In the genomic region with DNA sequence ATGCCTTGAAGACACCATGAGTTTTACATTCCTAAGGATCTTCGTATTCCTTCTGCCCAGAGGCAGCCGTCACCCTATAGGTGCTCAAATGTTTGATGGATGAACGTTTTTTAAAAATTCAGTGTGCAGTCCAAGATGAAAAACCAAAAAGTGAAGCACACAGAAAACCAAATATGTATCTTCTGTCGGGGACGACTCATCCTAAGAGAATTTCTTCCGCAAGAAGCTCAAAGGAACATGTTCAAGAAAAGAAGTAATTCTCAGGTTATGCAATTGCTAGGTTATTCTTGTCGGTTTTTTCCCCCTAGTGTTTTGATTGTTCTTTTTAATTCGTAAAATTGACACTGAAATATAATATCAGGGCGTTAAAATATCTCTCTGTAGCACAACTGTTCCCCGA, we compare ENCODE assay signal across 1 cellular context.
TF ChIP-seq lines count a peak whose summit lies in the region.

No MANE protein-coding gene starts in this region.

TF ChIP-seq in K562, 482 proteins besides CTCF, POLR2A, EP300 and RAD21:
- TF ChIP-seq ZNF124 (CRISPR knock-in tag; IDR thresholded peaks at IDR 0.05) (no peak), RFX1 (IDR thresholded peaks at IDR 0.05) (no peak), STAT5A (IDR thresholded peaks at IDR 0.05; ENCODE audit: borderline replicate concordance, low read length) (no peak), FOXJ2 (tag; IDR thresholded peaks at IDR 0.05) (no peak), MAZ (CRISPR knock-in tag; conservative IDR thresholded peaks at IDR 0.05 in 1 of 2, IDR thresholded peaks at IDR 0.05 in 1 of 2) (no peak), ZNF311 (CRISPR knock-in tag; IDR thresholded peaks at IDR 0.05) (no peak), BHLHE40 (IDR thresholded peaks at IDR 0.05; ENCODE audit: low read length) (no peak), OTX1 (CRISPR knock-in tag; IDR thresholded peaks at IDR 0.05) (no peak), PRPF4 (IDR thresholded peaks at IDR 0.05; ENCODE audit: insufficient read depth, low read depth, low read length, poor library complexity, severe bottlenecking) (no peak), SNRNP70 (optimal IDR thresholded peaks at IDR 0.05; ENCODE audit: low read depth, low read length) (no peak), ZFPM2 (CRISPR knock-in tag; IDR thresholded peaks at IDR 0.05) (no peak), LEF1 (IDR thresholded peaks at IDR 0.05) (no peak), NFIC (IDR thresholded peaks at IDR 0.05) (no peak), ZNF232 (CRISPR knock-in tag; IDR thresholded peaks at IDR 0.05) (no peak)
- TF ChIP-seq, protein P1, sequence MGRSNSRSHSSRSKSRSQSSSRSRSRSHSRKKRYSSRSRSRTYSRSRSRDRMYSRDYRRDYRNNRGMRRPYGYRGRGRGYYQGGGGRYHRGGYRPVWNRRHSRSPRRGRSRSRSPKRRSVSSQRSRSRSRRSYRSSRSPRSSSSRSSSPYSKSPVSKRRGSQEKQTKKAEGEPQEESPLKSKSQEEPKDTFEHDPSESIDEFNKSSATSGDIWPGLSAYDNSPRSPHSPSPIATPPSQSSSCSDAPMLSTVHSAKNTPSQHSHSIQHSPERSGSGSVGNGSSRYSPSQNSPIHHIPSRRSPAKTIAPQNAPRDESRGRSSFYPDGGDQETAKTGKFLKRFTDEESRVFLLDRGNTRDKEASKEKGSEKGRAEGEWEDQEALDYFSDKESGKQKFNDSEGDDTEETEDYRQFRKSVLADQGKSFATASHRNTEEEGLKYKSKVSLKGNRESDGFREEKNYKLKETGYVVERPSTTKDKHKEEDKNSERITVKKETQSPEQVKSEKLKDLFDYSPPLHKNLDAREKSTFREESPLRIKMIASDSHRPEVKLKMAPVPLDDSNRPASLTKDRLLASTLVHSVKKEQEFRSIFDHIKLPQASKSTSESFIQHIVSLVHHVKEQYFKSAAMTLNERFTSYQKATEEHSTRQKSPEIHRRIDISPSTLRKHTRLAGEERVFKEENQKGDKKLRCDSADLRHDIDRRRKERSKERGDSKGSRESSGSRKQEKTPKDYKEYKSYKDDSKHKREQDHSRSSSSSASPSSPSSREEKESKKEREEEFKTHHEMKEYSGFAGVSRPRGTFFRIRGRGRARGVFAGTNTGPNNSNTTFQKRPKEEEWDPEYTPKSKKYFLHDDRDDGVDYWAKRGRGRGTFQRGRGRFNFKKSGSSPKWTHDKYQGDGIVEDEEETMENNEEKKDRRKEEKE (IDR thresholded peaks at IDR 0.05; ENCODE audit: borderline replicate concordance in 1 of 2, control insufficient read depth in 1 of 2, low read depth in 2 of 2, low read length in 1 of 2): no peak
- TF ChIP-seq, protein P2, sequence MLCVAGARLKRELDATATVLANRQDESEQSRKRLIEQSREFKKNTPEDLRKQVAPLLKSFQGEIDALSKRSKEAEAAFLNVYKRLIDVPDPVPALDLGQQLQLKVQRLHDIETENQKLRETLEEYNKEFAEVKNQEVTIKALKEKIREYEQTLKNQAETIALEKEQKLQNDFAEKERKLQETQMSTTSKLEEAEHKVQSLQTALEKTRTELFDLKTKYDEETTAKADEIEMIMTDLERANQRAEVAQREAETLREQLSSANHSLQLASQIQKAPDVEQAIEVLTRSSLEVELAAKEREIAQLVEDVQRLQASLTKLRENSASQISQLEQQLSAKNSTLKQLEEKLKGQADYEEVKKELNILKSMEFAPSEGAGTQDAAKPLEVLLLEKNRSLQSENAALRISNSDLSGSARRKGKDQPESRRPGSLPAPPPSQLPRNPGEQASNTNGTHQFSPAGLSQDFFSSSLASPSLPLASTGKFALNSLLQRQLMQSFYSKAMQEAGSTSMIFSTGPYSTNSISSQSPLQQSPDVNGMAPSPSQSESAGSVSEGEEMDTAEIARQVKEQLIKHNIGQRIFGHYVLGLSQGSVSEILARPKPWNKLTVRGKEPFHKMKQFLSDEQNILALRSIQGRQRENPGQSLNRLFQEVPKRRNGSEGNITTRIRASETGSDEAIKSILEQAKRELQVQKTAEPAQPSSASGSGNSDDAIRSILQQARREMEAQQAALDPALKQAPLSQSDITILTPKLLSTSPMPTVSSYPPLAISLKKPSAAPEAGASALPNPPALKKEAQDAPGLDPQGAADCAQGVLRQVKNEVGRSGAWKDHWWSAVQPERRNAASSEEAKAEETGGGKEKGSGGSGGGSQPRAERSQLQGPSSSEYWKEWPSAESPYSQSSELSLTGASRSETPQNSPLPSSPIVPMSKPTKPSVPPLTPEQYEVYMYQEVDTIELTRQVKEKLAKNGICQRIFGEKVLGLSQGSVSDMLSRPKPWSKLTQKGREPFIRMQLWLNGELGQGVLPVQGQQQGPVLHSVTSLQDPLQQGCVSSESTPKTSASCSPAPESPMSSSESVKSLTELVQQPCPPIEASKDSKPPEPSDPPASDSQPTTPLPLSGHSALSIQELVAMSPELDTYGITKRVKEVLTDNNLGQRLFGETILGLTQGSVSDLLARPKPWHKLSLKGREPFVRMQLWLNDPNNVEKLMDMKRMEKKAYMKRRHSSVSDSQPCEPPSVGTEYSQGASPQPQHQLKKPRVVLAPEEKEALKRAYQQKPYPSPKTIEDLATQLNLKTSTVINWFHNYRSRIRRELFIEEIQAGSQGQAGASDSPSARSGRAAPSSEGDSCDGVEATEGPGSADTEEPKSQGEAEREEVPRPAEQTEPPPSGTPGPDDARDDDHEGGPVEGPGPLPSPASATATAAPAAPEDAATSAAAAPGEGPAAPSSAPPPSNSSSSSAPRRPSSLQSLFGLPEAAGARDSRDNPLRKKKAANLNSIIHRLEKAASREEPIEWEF (CRISPR knock-in tag; IDR thresholded peaks at IDR 0.05): no peak
- TF ChIP-seq, protein P3, sequence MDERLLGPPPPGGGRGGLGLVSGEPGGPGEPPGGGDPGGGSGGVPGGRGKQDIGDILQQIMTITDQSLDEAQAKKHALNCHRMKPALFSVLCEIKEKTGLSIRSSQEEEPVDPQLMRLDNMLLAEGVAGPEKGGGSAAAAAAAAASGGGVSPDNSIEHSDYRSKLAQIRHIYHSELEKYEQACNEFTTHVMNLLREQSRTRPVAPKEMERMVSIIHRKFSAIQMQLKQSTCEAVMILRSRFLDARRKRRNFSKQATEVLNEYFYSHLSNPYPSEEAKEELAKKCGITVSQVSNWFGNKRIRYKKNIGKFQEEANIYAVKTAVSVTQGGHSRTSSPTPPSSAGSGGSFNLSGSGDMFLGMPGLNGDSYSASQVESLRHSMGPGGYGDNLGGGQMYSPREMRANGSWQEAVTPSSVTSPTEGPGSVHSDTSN (CRISPR knock-in tag; IDR thresholded peaks at IDR 0.05; ENCODE audit: low read depth): no peak
- TF ChIP-seq, protein P3 (tag; conservative IDR thresholded peaks at IDR 0.05; ENCODE audit: low read depth): no peak
- TF ChIP-seq, protein P4, sequence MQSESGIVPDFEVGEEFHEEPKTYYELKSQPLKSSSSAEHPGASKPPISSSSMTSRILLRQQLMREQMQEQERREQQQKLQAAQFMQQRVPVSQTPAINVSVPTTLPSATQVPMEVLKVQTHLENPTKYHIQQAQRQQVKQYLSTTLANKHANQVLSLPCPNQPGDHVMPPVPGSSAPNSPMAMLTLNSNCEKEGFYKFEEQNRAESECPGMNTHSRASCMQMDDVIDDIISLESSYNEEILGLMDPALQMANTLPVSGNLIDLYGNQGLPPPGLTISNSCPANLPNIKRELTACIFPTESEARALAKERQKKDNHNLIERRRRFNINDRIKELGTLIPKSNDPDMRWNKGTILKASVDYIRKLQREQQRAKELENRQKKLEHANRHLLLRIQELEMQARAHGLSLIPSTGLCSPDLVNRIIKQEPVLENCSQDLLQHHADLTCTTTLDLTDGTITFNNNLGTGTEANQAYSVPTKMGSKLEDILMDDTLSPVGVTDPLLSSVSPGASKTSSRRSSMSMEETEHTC (IDR thresholded peaks at IDR 0.05): no peak
- TF ChIP-seq, protein P5, sequence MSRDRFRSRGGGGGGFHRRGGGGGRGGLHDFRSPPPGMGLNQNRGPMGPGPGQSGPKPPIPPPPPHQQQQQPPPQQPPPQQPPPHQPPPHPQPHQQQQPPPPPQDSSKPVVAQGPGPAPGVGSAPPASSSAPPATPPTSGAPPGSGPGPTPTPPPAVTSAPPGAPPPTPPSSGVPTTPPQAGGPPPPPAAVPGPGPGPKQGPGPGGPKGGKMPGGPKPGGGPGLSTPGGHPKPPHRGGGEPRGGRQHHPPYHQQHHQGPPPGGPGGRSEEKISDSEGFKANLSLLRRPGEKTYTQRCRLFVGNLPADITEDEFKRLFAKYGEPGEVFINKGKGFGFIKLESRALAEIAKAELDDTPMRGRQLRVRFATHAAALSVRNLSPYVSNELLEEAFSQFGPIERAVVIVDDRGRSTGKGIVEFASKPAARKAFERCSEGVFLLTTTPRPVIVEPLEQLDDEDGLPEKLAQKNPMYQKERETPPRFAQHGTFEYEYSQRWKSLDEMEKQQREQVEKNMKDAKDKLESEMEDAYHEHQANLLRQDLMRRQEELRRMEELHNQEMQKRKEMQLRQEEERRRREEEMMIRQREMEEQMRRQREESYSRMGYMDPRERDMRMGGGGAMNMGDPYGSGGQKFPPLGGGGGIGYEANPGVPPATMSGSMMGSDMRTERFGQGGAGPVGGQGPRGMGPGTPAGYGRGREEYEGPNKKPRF (IDR thresholded peaks at IDR 0.05; ENCODE audit: low read depth, low read length): no peak
TF ChIP-seq in K562: peak in this region for 0.
